8 cellular contexts compared by ENCODE assay signal in the genomic region with DNA sequence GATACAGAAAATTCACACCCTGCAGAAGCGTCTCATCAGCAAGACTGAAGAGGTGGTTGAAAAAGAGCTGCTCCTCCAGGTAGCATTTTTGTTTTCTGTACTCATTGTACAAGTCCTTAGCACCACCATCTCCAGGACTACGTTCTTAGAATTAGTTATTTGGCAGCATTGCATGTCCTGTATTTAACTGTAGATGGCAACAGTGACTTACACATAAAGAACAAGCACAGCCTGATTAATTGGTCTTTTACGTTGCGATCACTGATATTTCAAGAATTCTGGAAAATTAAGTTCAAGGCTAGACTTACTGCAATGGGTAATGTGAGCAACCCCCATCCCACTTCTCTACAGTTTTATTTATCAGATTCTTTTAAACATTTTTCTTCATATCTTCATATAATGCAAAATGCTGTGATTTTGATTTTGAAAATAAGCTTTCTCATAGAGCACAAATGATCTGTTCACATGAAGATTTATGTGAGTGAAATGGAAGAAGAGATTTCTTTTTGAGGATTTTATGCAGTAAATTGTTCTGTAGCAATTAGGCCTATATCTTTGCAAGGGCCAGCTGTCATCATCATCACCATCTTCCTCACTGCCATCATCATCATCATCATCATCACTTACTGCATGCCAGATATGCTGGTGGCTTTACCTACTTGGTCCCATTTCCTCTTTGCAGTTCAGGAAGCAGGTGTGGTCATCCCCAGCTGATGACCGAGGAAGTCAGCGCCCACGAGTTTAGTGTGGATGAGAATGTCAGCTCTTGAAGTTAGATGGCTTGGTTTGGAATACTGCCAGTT. TPM values are rescaled to one million over a fixed set of nuclear protein-coding genes. Genes with fewer than 3 reads are reported as not detected.
DNase-seq lines count a peak whose midpoint lies in the region; ATAC-seq and TF ChIP-seq lines count a peak whose summit lies in the region.

No MANE protein-coding gene starts in this region.

- peaks cover 7 to 30% of the 10 kb centered on the region in 2 donors for H3K27me3 Mint-ChIP-seq in CD8-positive, alpha-beta memory T cell

- POLR2A ChIA-PET in CD8-positive, alpha-beta memory T cell (lab: Charles Lee): no interaction called here

- no peaks in the 10 kb centered on the region for H3K36me3 ChIP-seq in OCI-LY3 (replicated peaks; ENCODE audit: low read depth, low read length)
- no peaks in the 10 kb centered on the region for H3K36me3 ChIP-seq in CD8-positive, alpha-beta memory T cell (ENCODE audit: insufficient read depth, low read length)

- H3K4me1 ChIP-seq in OCI-LY3 (ENCODE audit: low read length): no peaks in the 10 kb centered on the region
- no peaks in the 10 kb centered on the region for H3K4me1 ChIP-seq in CD8-positive, alpha-beta memory T cell (ENCODE audit: insufficient read depth, low read length)

- H3K27ac Mint-ChIP-seq in CD8-positive, alpha-beta memory T cell: peak overlapping the region in 1 of 8 donors; percentile 23

- H3K36me3 Mint-ChIP-seq in CD8-positive, alpha-beta memory T cell: no peaks in the 10 kb centered on the region

- ATAC-seq in GM18907 (IDR thresholded peaks at IDR 0.05; ENCODE audit: unreplicated experiment): peak; percentile 65
- no peak for ATAC-seq in HG02798 (IDR thresholded peaks at IDR 0.05; ENCODE audit: poor library complexity, unreplicated experiment)

- H4K20me1 ChIP-seq in OCI-LY3 (ENCODE audit: insufficient read depth, low read length): no peaks in the 10 kb centered on the region

- no peaks in the 10 kb centered on the region for H3K79me2 ChIP-seq in OCI-LY3 (ENCODE audit: low read length)

- H3K4me2 ChIP-seq in OCI-LY3 (ENCODE audit: low read length): no peak overlapping the region

- H3K4me3 ChIP-seq in AG10803 (ENCODE audit: low read length) (no peak overlapping the region), OCI-LY3 (ENCODE audit: low read length) (no peak overlapping the region), fibroblast of villous mesenchyme (ENCODE audit: low read depth, low read length) (no peak overlapping the region)
- no peak overlapping the region for H3K4me3 ChIP-seq in CD8-positive, alpha-beta memory T cell (ENCODE audit: low read length)

- CTCF ChIA-PET in CD8-positive, alpha-beta memory T cell (lab: Charles Lee): no interaction called here

- no peak overlapping the region for H3K27ac ChIP-seq in OCI-LY3 (ENCODE audit: low read length)
- H3K27ac ChIP-seq in CD8-positive, alpha-beta memory T cell (ENCODE audit: low read depth, low read length): no peak overlapping the region

- no peaks in the 10 kb centered on the region for H3K9me3 Mint-ChIP-seq in CD8-positive, alpha-beta memory T cell

- TF ChIP-seq CTCF in AG10803 (conservative IDR thresholded peaks at IDR 0.05; ENCODE audit: low read length): peak; percentile 81
- peak; percentile 46 for TF ChIP-seq CTCF in OCI-LY3 (IDR thresholded peaks at IDR 0.05; ENCODE audit: low read depth, low read length)
- peak; percentile 47 for TF ChIP-seq CTCF in fibroblast of villous mesenchyme (IDR thresholded peaks at IDR 0.05; ENCODE audit: insufficient read depth, low read depth, low read length)

- H2AFZ ChIP-seq in OCI-LY3 (ENCODE audit: low read depth, low read length): no peak overlapping the region

- no peak overlapping the region for H3K4me3 Mint-ChIP-seq in CD8-positive, alpha-beta memory T cell

- peaks cover 0 to 6% (median 2%) of the 10 kb centered on the region in 3 donors for H3K4me1 Mint-ChIP-seq in CD8-positive, alpha-beta memory T cell

- H3K9me3 ChIP-seq in OCI-LY3 (ENCODE audit: insufficient read depth, low read length): no peaks in the 10 kb centered on the region
- no peaks in the 10 kb centered on the region for H3K9me3 ChIP-seq in CD8-positive, alpha-beta memory T cell (ENCODE audit: low read length)

- DNase-seq in AG10803 (ENCODE audit: low read depth): peak; percentile 64
- DNase-seq in fibroblast of villous mesenchyme (ENCODE audit: low read depth): peak; percentile 39
- peak; percentile 71 for DNase-seq in superior temporal gyrus (ENCODE audit: extremely low spot score)
- DNase-seq in germinal center (ENCODE audit: low spot score): no peak
- no peak for DNase-seq in CD8-positive, alpha-beta memory T cell

- peaks cover 2% of the 10 kb centered on the region; the same call in 1 of the 2 replicates for H3K27me3 ChIP-seq in OCI-LY3 (ENCODE audit: low read depth, low read length)
- H3K27me3 ChIP-seq in CD8-positive, alpha-beta memory T cell (ENCODE audit: insufficient read depth, low read length, poor library complexity, severe bottlenecking): no peaks in the 10 kb centered on the region

- no peak overlapping the region for H3K9ac ChIP-seq in OCI-LY3 (ENCODE audit: low read length)

RNA-seq across cellular contexts. Expression of a gene that starts 53.3 kb away (rescaled TPM):
- 0.43 and 0.64 TPM in 2 replicates for total RNA-seq in fibroblast of villous mesenchyme
- under 1 TPM in 1 of 2 experiments, not detected in 1; 0.07 TPM for total RNA-seq in CD8-positive, alpha-beta memory T cell
- not detected for polyA plus RNA-seq in CD8-positive, alpha-beta memory T cell

Comparison
In these comparisons a context has a peak if more than half of its experiments do, and no peak if none do; other contexts are left out.
1. DNase-seq: peak in AG10803 (single experiment), fibroblast of villous mesenchyme (single experiment) and superior temporal gyrus (single experiment); none in germinal center (single experiment) and CD8-positive, alpha-beta memory T cell (0 of 5).
2. Peak in every context shown above with its lines, with median percentiles within 50 percentile points of each other: CTCF ChIP-seq.